Comparison of ENCODE assay signal across 8 cellular contexts in genomic region chr7:65981965-65982792, GRCh38. TPM values are rescaled to one million over a fixed set of nuclear protein-coding genes. Genes with fewer than 3 reads are reported as not detected.
DNase-seq lines count a peak whose midpoint lies in the region; ATAC-seq lines count a peak whose summit lies in the region.

TSS of gene GUSB (minus strand) at chr7:65982213. CDS start at chr7:65982183, 30 bp downstream.

- peak; percentile 80 for ATAC-seq in GM21529 (IDR thresholded peaks at IDR 0.05; ENCODE audit: unreplicated experiment)

- H3K9me3 Mint-ChIP-seq in IgD-negative memory B cell: no peaks in the 10 kb centered on the region

- peaks cover 0 to 9% (median 9%) of the 10 kb centered on the region in 3 donors for H3K4me1 Mint-ChIP-seq in IgD-negative memory B cell

- DNase-seq in DMS 273 treated with DMSO at 0.1 percent for 48 hours (lab: John Stamatoyannopoulos, UW): peak; percentile 81
- DNase-seq in OCI-M1 (lab: John Stamatoyannopoulos, UW): peak; percentile 97
- DNase-seq in activated T-cell treated with anti-CD3 and anti-CD28 coated beads for 24 hours (ENCODE audit: low read depth): peak; percentile 87
- DNase-seq in epidermal melanocyte (ENCODE audit: insufficient read length, low spot score): peak; percentile 85
- peak; percentile 89 for DNase-seq in middle frontal gyrus (ENCODE audit: extremely low spot score, low spot score)
- DNase-seq in stimulated activated CD8-positive, alpha-beta memory T cell treated with anti-CD3 and anti-CD28 coated beads, Interleukin-2, amount 100 ng/mL, for 1 hour (ENCODE audit: low read depth in 2 of 2): peak; percentile 77 to 80

- no peaks in the 10 kb centered on the region for H3K27me3 Mint-ChIP-seq in IgD-negative memory B cell

- no peaks in the 10 kb centered on the region for H3K36me3 Mint-ChIP-seq in IgD-negative memory B cell

- peak within 1 kb of the TSS; percentile 76 to 94 (median 92) for H3K4me3 Mint-ChIP-seq in IgD-negative memory B cell

- peak within 1 kb of the TSS; percentile 83 to 97 (median 94) for H3K27ac Mint-ChIP-seq in IgD-negative memory B cell

RNA-seq across cellular contexts. Expression of gene GUSB, which starts in this region (rescaled TPM):
- 51.2 TPM for polyA plus RNA-seq in IgD-negative memory B cell

Comparison
In these comparisons a context has a peak if more than half of its experiments do, and no peak if none do; other contexts are left out.
1. Peak in every context shown above with its lines: DNase-seq and ATAC-seq.